In the genomic region with DNA sequence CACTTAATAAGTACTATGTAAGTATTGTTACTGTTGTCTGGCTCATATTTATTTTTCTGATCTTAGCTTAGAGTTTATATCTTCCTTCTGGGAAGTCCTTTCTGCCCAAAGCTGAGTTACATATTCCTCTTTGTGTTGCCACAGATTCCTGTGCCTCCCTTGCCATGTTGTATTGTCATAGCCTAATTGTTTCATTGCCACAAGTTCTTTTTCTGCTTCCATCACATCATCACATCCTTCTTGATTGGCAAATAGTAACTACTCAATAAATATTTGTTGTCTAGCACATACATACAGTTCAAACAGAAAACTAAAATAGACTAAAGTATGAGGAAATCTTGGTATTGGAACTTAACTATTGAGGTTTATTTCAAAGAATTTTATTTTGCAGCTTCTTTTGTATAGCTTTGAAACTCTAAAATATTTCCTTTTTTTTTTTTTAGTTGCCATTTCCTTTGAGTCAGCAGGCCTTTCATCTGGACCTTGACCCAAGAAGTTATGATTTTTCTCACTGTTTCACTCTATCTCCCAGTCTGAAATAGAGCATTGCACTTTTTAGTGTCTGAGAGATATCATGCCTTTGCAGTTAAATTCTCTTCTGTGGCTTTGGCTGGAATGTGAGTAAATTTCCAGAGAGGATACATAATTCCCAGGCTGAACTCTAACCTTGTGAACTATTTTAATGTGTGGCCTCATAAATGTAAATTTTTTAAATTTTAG, we compare ENCODE assay signal across 15 cellular contexts.
DNase-seq lines count a peak whose midpoint lies in the region; ATAC-seq, FAIRE-seq and TF ChIP-seq lines count a peak whose summit lies in the region.
"Had no signal": no experiment of that assay in that cellular context is flagged by ENCODE, and none has a peak within 500 bp of the region (broad histone marks: within the 10 kb centered on the region; RNA-seq: fewer than 3 reads in every experiment).

No MANE protein-coding gene starts in this region.

- H3K9ac ChIP-seq in liver (ENCODE audit: low read depth in 1 of 2, low read length in 2 of 2), result no peak overlapping the region

- H3K4me1 ChIP-seq in A549 (peaks cover 24% of the 10 kb centered on the region), adrenal gland (replicated peaks in 1 of 2) (peaks cover 26 to 33% of the 10 kb centered on the region in 2 donors), liver (ENCODE audit: control insufficient read depth in 4 of 4, insufficient read depth in 4 of 4, low read length in 3 of 4) (peaks cover 0 to 12% (median 4%) of the 10 kb centered on the region in 4 donors)

- no peaks in the 10 kb centered on the region for H3K9me3 ChIP-seq in A549
- no peaks in the 10 kb centered on the region for H3K9me3 ChIP-seq in adrenal gland (replicated peaks in 1 of 3)
- no peaks in the 10 kb centered on the region for H3K9me3 ChIP-seq in liver (ENCODE audit: control insufficient read depth in 4 of 4, low read length in 3 of 4)
- H3K9me3 ChIP-seq: pancreas had no signal

- peak in 1 of 2 experiments; percentile 38; a peak in 3 of 6 replicates for ATAC-seq in A549
- ATAC-seq in HG03139 (IDR thresholded peaks at IDR 0.05; ENCODE audit: unreplicated experiment), result no peak

- POLR2A ChIA-PET in A549 (lab: Yijun Ruan, JAX), result no interaction called here

- no peak for TF ChIP-seq CTCF in A549 (IDR thresholded peaks at IDR 0.05)
- no peak for TF ChIP-seq CTCF in adrenal gland (IDR thresholded peaks at IDR 0.05)
- TF ChIP-seq CTCF in liver (IDR thresholded peaks at IDR 0.05; ENCODE audit: low read depth, low read length, missing input control), result no peak

- CTCF ChIA-PET in A549 (lab: Yijun Ruan, JAX), result interaction anchor here (0.8 to 1.5 kb wide), 7 partner anchors 8 to 133 kb away, joined by 3 to 6 read pairs (median 3); no protein-coding TSS in a partner anchor

- TF ChIP-seq POLR2A in A549 (IDR thresholded peaks at IDR 0.05; ENCODE audit: low read length) (no peak), adrenal gland (IDR thresholded peaks at IDR 0.05) (no peak)

- FAIRE-seq in A549 (lab: Jason Lieb, UNC), result no peak
- FAIRE-seq in GM18507 (lab: Jason Lieb, UNC), result peak; percentile 36
- no peak for FAIRE-seq in HTR-8/SVneo (lab: Jason Lieb, UNC)
- FAIRE-seq: GM12891, pancreas had no signal

- no peak for TF ChIP-seq RAD21 in A549 (conservative IDR thresholded peaks at IDR 0.05 in 1 of 2, IDR thresholded peaks at IDR 0.05 in 1 of 2)
- no peak for TF ChIP-seq RAD21 in liver (IDR thresholded peaks at IDR 0.05)

- intact Hi-C loops in adrenal gland (cut with DNase I), result no loop called here

- DNase-seq in A549 (ENCODE audit: low read depth in 1 of 2, low spot score in 1 of 2) (no peak), GM18507 (ENCODE audit: extremely low spot score, insufficient read length, low read depth) (no peak), adrenal gland (no peak), COLO829 (ENCODE audit: low spot score) (no peak), HTR-8/SVneo (ENCODE audit: insufficient read length, low spot score) (no peak), NCI-H2107 (lab: John Stamatoyannopoulos, UW) (no peak)
- DNase-seq: DND-41; NCI-H1417 treated with DMSO at 0.1 percent for 48 hours; NCI-H2227 treated with DMSO at 0.1 percent for 48 hours; pancreas; stimulated activated CD4-positive, alpha-beta T cell treated with anti-CD3 and anti-CD28 coated beads, Interleukin-15, amount 100 ng/mL, for 24 hours had no signal

- H3K4me2 ChIP-seq in A549, result peak overlapping the region; percentile 51

- H3K27ac ChIP-seq in A549 (peak overlapping the region in 1 of 2 experiments; percentile 34; a peak in 3 of 6 replicates), adrenal gland (peak overlapping the region in 4 of 5 donors; percentile 14 to 58 (median 36)), liver (ENCODE audit: low read depth in 1 of 2, low read length in 2 of 2) (no peak overlapping the region)
- H3K27ac ChIP-seq: pancreas, VCaP had no signal

- H3K27me3 ChIP-seq in adrenal gland (no peaks in the 10 kb centered on the region), liver (ENCODE audit: control insufficient read depth in 4 of 4, insufficient read depth in 4 of 4, low read length in 3 of 4) (no peaks in the 10 kb centered on the region)
- H3K27me3 ChIP-seq: pancreas had no signal

- H3K36me3 ChIP-seq in adrenal gland (replicated peaks in 1 of 2) (no peaks in the 10 kb centered on the region), liver (ENCODE audit: control insufficient read depth in 4 of 4, insufficient read depth in 3 of 4, low read depth in 1 of 4, low read length in 3 of 4) (no peaks in the 10 kb centered on the region)
- H3K36me3 ChIP-seq: pancreas had no signal

- H3K4me3 ChIP-seq in A549, result no peak overlapping the region
- no peak overlapping the region for H3K4me3 ChIP-seq in adrenal gland
- H3K4me3 ChIP-seq in liver (ENCODE audit: low read depth in 1 of 3, low read length in 3 of 3), result no peak overlapping the region
- H3K4me3 ChIP-seq: pancreas had no signal

- TF ChIP-seq EP300 in A549 (IDR thresholded peaks at IDR 0.05), result no peak

TF ChIP-seq in A549, 52 proteins besides CTCF, POLR2A, EP300 and RAD21 (continues in another document):
- TF ChIP-seq TFCP2L1 (CRISPR knock-in tag; IDR thresholded peaks at IDR 0.05) (no peak), RNF2 (IDR thresholded peaks at IDR 0.05; ENCODE audit: borderline replicate concordance, low read depth) (no peak), TP53 (CRISPR knock-in tag; IDR thresholded peaks at IDR 0.05) (no peak), HOXA7 (CRISPR knock-in tag; IDR thresholded peaks at IDR 0.05) (no peak), RARB (CRISPR knock-in tag; IDR thresholded peaks at IDR 0.05) (no peak), CBX8 (IDR thresholded peaks at IDR 0.05) (no peak), GATA3 (IDR thresholded peaks at IDR 0.05; ENCODE audit: borderline replicate concordance) (no peak), PHF8 (IDR thresholded peaks at IDR 0.05; ENCODE audit: borderline replicate concordance, low read depth) (no peak), CEBPB (IDR thresholded peaks at IDR 0.05) (no peak), NFE2L2 (conservative IDR thresholded peaks at IDR 0.05; ENCODE audit: low read length) (no peak), NR3C1 (IDR thresholded peaks at IDR 0.05) (no peak), KDM1A (IDR thresholded peaks at IDR 0.05; ENCODE audit: low read depth) (no peak), ESRRA (IDR thresholded peaks at IDR 0.05; ENCODE audit: borderline replicate concordance, low read length) (no peak), ZNF302 (CRISPR knock-in tag; IDR thresholded peaks at IDR 0.05) (no peak), FOSL2 (IDR thresholded peaks at IDR 0.05) (no peak), FOSL2 (CRISPR knock-in tag; IDR thresholded peaks at IDR 0.05) (no peak), FOSB (CRISPR knock-in tag; IDR thresholded peaks at IDR 0.05) (no peak)
- TF ChIP-seq, protein P1, sequence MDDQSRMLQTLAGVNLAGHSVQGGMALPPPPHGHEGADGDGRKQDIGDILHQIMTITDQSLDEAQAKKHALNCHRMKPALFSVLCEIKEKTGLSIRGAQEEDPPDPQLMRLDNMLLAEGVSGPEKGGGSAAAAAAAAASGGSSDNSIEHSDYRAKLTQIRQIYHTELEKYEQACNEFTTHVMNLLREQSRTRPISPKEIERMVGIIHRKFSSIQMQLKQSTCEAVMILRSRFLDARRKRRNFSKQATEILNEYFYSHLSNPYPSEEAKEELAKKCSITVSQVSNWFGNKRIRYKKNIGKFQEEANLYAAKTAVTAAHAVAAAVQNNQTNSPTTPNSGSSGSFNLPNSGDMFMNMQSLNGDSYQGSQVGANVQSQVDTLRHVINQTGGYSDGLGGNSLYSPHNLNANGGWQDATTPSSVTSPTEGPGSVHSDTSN (IDR thresholded peaks at IDR 0.05), result no peak
- TF ChIP-seq, protein P2, sequence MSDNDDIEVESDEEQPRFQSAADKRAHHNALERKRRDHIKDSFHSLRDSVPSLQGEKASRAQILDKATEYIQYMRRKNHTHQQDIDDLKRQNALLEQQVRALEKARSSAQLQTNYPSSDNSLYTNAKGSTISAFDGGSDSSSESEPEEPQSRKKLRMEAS (IDR thresholded peaks at IDR 0.05), result no peak

TF ChIP-seq in liver, 16 proteins besides CTCF, POLR2A, EP300 and RAD21:
- TF ChIP-seq RXRA (IDR thresholded peaks at IDR 0.05) (peak in 1 of 2 donors; percentile 15), NR2F2 (IDR thresholded peaks at IDR 0.05) (peak; percentile 49)
- TF ChIP-seq, protein P3, sequence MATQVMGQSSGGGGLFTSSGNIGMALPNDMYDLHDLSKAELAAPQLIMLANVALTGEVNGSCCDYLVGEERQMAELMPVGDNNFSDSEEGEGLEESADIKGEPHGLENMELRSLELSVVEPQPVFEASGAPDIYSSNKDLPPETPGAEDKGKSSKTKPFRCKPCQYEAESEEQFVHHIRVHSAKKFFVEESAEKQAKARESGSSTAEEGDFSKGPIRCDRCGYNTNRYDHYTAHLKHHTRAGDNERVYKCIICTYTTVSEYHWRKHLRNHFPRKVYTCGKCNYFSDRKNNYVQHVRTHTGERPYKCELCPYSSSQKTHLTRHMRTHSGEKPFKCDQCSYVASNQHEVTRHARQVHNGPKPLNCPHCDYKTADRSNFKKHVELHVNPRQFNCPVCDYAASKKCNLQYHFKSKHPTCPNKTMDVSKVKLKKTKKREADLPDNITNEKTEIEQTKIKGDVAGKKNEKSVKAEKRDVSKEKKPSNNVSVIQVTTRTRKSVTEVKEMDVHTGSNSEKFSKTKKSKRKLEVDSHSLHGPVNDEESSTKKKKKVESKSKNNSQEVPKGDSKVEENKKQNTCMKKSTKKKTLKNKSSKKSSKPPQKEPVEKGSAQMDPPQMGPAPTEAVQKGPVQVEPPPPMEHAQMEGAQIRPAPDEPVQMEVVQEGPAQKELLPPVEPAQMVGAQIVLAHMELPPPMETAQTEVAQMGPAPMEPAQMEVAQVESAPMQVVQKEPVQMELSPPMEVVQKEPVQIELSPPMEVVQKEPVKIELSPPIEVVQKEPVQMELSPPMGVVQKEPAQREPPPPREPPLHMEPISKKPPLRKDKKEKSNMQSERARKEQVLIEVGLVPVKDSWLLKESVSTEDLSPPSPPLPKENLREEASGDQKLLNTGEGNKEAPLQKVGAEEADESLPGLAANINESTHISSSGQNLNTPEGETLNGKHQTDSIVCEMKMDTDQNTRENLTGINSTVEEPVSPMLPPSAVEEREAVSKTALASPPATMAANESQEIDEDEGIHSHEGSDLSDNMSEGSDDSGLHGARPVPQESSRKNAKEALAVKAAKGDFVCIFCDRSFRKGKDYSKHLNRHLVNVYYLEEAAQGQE (IDR thresholded peaks at IDR 0.05), result no peak

Comparison
In these comparisons a context has a peak if more than half of its experiments do, and no peak if none do; other contexts are left out.
1. H3K27ac ChIP-seq: peak in adrenal gland (4 of 5); none in liver (0 of 2).